8 cellular contexts compared by ENCODE assay signal in genomic region chr11:77819921-77820564, GRCh38. TPM values are rescaled to one million over a fixed set of nuclear protein-coding genes. Genes with fewer than 3 reads are reported as not detected.
DNase-seq lines count a peak whose midpoint lies in the region; ATAC-seq and TF ChIP-seq lines count a peak whose summit lies in the region.

No MANE protein-coding gene starts in this region.

- H3K4me3 Mint-ChIP-seq in activated CD8-positive, alpha-beta memory T cell treated with anti-CD3 and anti-CD28 coated beads, Interleukin-2, amount 10 ng/mL, durations not matched to agents 7 days and 5 days = peak overlapping the region; percentile 99
- peak overlapping the region; percentile 87 to 100 (median 100) for H3K4me3 Mint-ChIP-seq in naive thymus-derived CD8-positive, alpha-beta T cell

- CTCF ChIA-PET in activated CD8-positive, alpha-beta memory T cell treated with anti-CD3 and anti-CD28 coated beads, Interleukin-2, amount 10 ng/mL, durations not matched to agents 7 days and 5 days (lab: Charles Lee) = interaction anchor here (1.3 to 4.2 kb wide), 5 partner anchors 44 to 745 kb away, joined by 4 to 25 read pairs (median 6); partner anchors contain the start of gene INTS4

- no peaks in the 10 kb centered on the region for H3K36me3 ChIP-seq in esophagus squamous epithelium

- no peaks in the 10 kb centered on the region for H3K27me3 Mint-ChIP-seq in activated CD8-positive, alpha-beta memory T cell treated with anti-CD3 and anti-CD28 coated beads, Interleukin-2, amount 10 ng/mL, durations not matched to agents 7 days and 5 days
- no peaks in the 10 kb centered on the region for H3K27me3 Mint-ChIP-seq in naive thymus-derived CD8-positive, alpha-beta T cell

- peaks cover 19% of the 10 kb centered on the region for H3K36me3 Mint-ChIP-seq in activated CD8-positive, alpha-beta memory T cell treated with anti-CD3 and anti-CD28 coated beads, Interleukin-2, amount 10 ng/mL, durations not matched to agents 7 days and 5 days
- peaks cover 0 to 10% (median under 1%) of the 10 kb centered on the region in 3 donors for H3K36me3 Mint-ChIP-seq in naive thymus-derived CD8-positive, alpha-beta T cell

- H3K4me3 ChIP-seq in esophagus squamous epithelium = peak overlapping the region; percentile 70 to 98 (median 92)

- DNase-seq in NCI-H345 (lab: John Stamatoyannopoulos, UW) (peak; percentile 64), NCI-H345 treated with DMSO at 0.1 percent for 48 hours (lab: John Stamatoyannopoulos, UW; ENCODE audit: unreplicated experiment) (no peak), NCI-H2196 (lab: John Stamatoyannopoulos, UW; ENCODE audit: unreplicated experiment) (peak; percentile 55), esophagus squamous epithelium (lab: John Stamatoyannopoulos, UW) (no peak), substantia nigra (lab: John Stamatoyannopoulos, UW) (peak in 36 of 49 donors; percentile 8 to 73 (median 36))
- DNase-seq in activated CD8-positive, alpha-beta memory T cell treated with anti-CD3 and anti-CD28 coated beads, Interleukin-2, amount 10 ng/mL, durations not matched to agents 7 days and 5 days = peak; percentile 59
- peak in 7 of 10 donors; percentile 17 to 64 (median 29) for DNase-seq in naive thymus-derived CD8-positive, alpha-beta T cell

- POLR2A ChIA-PET in naive thymus-derived CD8-positive, alpha-beta T cell (lab: Charles Lee) = interaction anchor here (0.6 to 2.3 kb wide), 6 partner anchors 13 to 1375 kb away, joined by 3 to 35 read pairs (median 4); partner anchors contain the start of genes EMSY, INTS4 and NDUFC2

- H3K27ac ChIP-seq in esophagus squamous epithelium (peak overlapping the region; percentile 94 to 97 (median 96)), substantia nigra (ENCODE audit: low read depth, low read length, poor library complexity, severe bottlenecking) (peak overlapping the region; percentile 97)

- no peaks in the 10 kb centered on the region for H3K9me3 ChIP-seq in esophagus squamous epithelium

- peak overlapping the region; percentile 97 for H3K27ac Mint-ChIP-seq in activated CD8-positive, alpha-beta memory T cell treated with anti-CD3 and anti-CD28 coated beads, Interleukin-2, amount 10 ng/mL, durations not matched to agents 7 days and 5 days
- H3K27ac Mint-ChIP-seq in naive thymus-derived CD8-positive, alpha-beta T cell = peak overlapping the region; percentile 92 to 99 (median 98)

- ATAC-seq in HG02840 (IDR thresholded peaks at IDR 0.05; ENCODE audit: low FRiP score, unreplicated experiment) = peak; percentile 12
- ATAC-seq in activated CD8-positive, alpha-beta memory T cell treated with anti-CD3 and anti-CD28 coated beads, Interleukin-2, amount 10 ng/mL, durations not matched to agents 7 days and 5 days = peak; percentile 8
- peak; percentile 1 to 9 for ATAC-seq in naive thymus-derived CD8-positive, alpha-beta T cell

- intact Hi-C loops in esophagus squamous epithelium (cut with DNase I) = loop anchor here (5.0 kb wide), 1 partner anchor 172 kb away; the partner anchor contains the start of gene INTS4

- H3K4me1 ChIP-seq in esophagus squamous epithelium = peaks cover 4 to 52% (median 18%) of the 10 kb centered on the region in 3 donors

- H3K27me3 ChIP-seq in esophagus squamous epithelium = no peaks in the 10 kb centered on the region

- no peak for TF ChIP-seq CTCF in esophagus squamous epithelium (IDR thresholded peaks at IDR 0.05)

- H3K4me1 Mint-ChIP-seq in activated CD8-positive, alpha-beta memory T cell treated with anti-CD3 and anti-CD28 coated beads, Interleukin-2, amount 10 ng/mL, durations not matched to agents 7 days and 5 days = peaks cover 35% of the 10 kb centered on the region
- H3K4me1 Mint-ChIP-seq in naive thymus-derived CD8-positive, alpha-beta T cell = peaks cover 20 to 53% (median 46%) of the 10 kb centered on the region in 4 donors

- H3K9me3 Mint-ChIP-seq in activated CD8-positive, alpha-beta memory T cell treated with anti-CD3 and anti-CD28 coated beads, Interleukin-2, amount 10 ng/mL, durations not matched to agents 7 days and 5 days (ENCODE audit: low read depth) = no peaks in the 10 kb centered on the region
- H3K9me3 Mint-ChIP-seq in naive thymus-derived CD8-positive, alpha-beta T cell = peaks cover 0 to 2% (median 0%) of the 10 kb centered on the region in 9 donors

- WGBS in esophagus squamous epithelium, 2 donors = 0% methylated on average over 1 to 8 of the region's 55 CpGs

- no peak for TF ChIP-seq POLR2A in esophagus squamous epithelium (IDR thresholded peaks at IDR 0.05)

RNA-seq across cellular contexts. Expression of gene RSF1, which starts 0.5 kb away (rescaled TPM):
- 10 to 100 TPM; 49.4 to 54.6 TPM for total RNA-seq in activated CD8-positive, alpha-beta memory T cell treated with anti-CD3 and anti-CD28 coated beads, Interleukin-2, amount 10 ng/mL, durations not matched to agents 7 days and 5 days
- 10 to 100 TPM; 14.7 to 37.8 (median 29.1) TPM for total RNA-seq in esophagus squamous epithelium
- 100 to 1,000 TPM; 107 to 112 TPM for total RNA-seq in naive thymus-derived CD8-positive, alpha-beta T cell
- polyA plus RNA-seq in naive thymus-derived CD8-positive, alpha-beta T cell = 10 to 100 TPM; 30.6 to 33.0 (median 32.5) TPM

RNA-seq across cellular contexts. Expression of gene AAMDC, which starts 0.9 kb away (rescaled TPM):
- 10 to 100 TPM in 1 of 2 experiments, 1 to 10 TPM in 1; 9.9 to 13.2 TPM for total RNA-seq in activated CD8-positive, alpha-beta memory T cell treated with anti-CD3 and anti-CD28 coated beads, Interleukin-2, amount 10 ng/mL, durations not matched to agents 7 days and 5 days
- 10 to 100 TPM in 1 of 4 donors, 1 to 10 TPM in 2, under 1 TPM in 1; 0.83 to 15.4 (median 2.2) TPM for total RNA-seq in esophagus squamous epithelium
- total RNA-seq in naive thymus-derived CD8-positive, alpha-beta T cell = 1 to 10 TPM; 5.2 to 6.4 TPM
- 10 to 100 TPM; 18.3 to 31.5 (median 25.0) TPM for polyA plus RNA-seq in naive thymus-derived CD8-positive, alpha-beta T cell

Comparison
In these comparisons a context has a peak if more than half of its experiments do, and no peak if none do; other contexts are left out.
1. DNase-seq: peak in NCI-H345 (single experiment), NCI-H2196 (single experiment), activated CD8-positive, alpha-beta memory T cell treated with anti-CD3 and anti-CD28 coated beads, Interleukin-2, amount 10 ng/mL, durations not matched to agents 7 days and 5 days (single experiment), naive thymus-derived CD8-positive, alpha-beta T cell (7 of 10) and substantia nigra (36 of 49); none in NCI-H345 treated with DMSO at 0.1 percent for 48 hours (single experiment) and esophagus squamous epithelium (single experiment).
2. Peak in every context shown above with its lines, with median percentiles within 50 percentile points of each other: ATAC-seq.